ENCODE assay signal across 18 cellular contexts in the genomic region with DNA sequence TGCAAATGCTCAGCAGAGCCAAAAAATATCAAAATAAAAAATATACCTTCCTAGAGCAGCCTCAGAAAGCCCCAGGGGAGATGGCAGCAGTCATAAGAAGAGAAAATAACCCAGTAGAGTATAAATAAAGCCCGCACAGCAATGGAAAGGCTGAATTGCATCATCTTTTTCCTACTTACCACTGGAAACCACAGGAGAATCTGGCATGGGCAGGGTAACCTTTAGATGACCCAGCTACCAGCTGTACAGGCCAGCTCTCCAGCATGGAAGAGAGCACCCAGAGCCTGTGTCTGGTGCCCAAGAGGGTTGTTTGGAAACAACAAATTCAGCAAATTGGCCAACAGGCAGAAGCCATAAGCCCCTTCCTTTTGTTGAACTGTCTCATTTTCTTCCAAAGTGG.
"Had no signal": no experiment of that assay in that cellular context is flagged by ENCODE, and none has a peak within 500 bp of the region (broad histone marks: within the 10 kb centered on the region; RNA-seq: fewer than 3 reads in every experiment).

No MANE protein-coding gene starts in this region.

- H3K27ac Mint-ChIP-seq: activated B cell treated with CpG ODN at 0.5 μM for 24 hours; activated CD4-positive, alpha-beta T cell treated with anti-CD3 and anti-CD28 coated beads, Interleukin-2, amount 10 ng/mL, durations not matched to agents 24 days and 14 days; activated naive CD8-positive, alpha-beta T cell treated with anti-CD3 and anti-CD28 coated beads for 36 hours; activated T-cell treated with anti-CD3 and anti-CD28 coated beads, Interleukin-2, amount 50 U/mL, for 72 hours; naive thymus-derived CD8-positive, alpha-beta T cell had no signal

- ATAC-seq: activated T-cell treated with anti-CD3 and anti-CD28 coated beads, Interleukin-2, amount 50 U/mL, for 72 hours; esophagus mucosa; left lung; naive thymus-derived CD8-positive, alpha-beta T cell; pancreas; upper lobe of right lung had no signal

- DNase-seq: activated B cell treated with CpG ODN at 0.5 μM for 24 hours; activated CD4-positive, alpha-beta T cell treated with anti-CD3 and anti-CD28 coated beads, Interleukin-2, amount 10 ng/mL, durations not matched to agents 24 days and 14 days; activated CD8-positive, alpha-beta memory T cell treated with anti-CD3 and anti-CD28 coated beads, Interleukin-2, amount 50 U/mL, for 48 hours; activated gamma-delta T cell treated with Interleukin-2 at 50 U/mL for 16 hours; activated naive CD8-positive, alpha-beta T cell treated with anti-CD3 and anti-CD28 coated beads for 36 hours; activated T-cell treated with anti-CD3 and anti-CD28 coated beads, Interleukin-2, amount 50 U/mL, for 72 hours; brain microvascular endothelial cell; left lung; naive thymus-derived CD8-positive, alpha-beta T cell; pancreas; sigmoid colon; stimulated activated CD4-positive, alpha-beta T cell treated with anti-CD3 and anti-CD28 coated beads, Interleukin-1b, Interleukin-23, amount 100 ng/mL, for 48 hours; stomach; upper lobe of right lung had no signal

- H3K36me3 Mint-ChIP-seq: activated naive CD8-positive, alpha-beta T cell treated with anti-CD3 and anti-CD28 coated beads for 36 hours had no signal

- H3K36me3 ChIP-seq: brain microvascular endothelial cell, left lung, pancreas, sigmoid colon, stomach, thoracic aorta, upper lobe of right lung had no signal

- H3K9me3 ChIP-seq: left lung, pancreas, sigmoid colon, stomach, thoracic aorta, upper lobe of right lung had no signal

- H3K27me3 ChIP-seq: brain microvascular endothelial cell, left lung, pancreas, sigmoid colon, stomach, upper lobe of right lung had no signal

- H3K4me3 Mint-ChIP-seq: activated B cell treated with CpG ODN at 0.5 μM for 24 hours; activated CD4-positive, alpha-beta T cell treated with anti-CD3 and anti-CD28 coated beads, Interleukin-2, amount 10 ng/mL, durations not matched to agents 24 days and 14 days; activated naive CD8-positive, alpha-beta T cell treated with anti-CD3 and anti-CD28 coated beads for 36 hours; activated T-cell treated with anti-CD3 and anti-CD28 coated beads, Interleukin-2, amount 50 U/mL, for 72 hours; central memory CD8-positive, alpha-beta T cell; naive thymus-derived CD8-positive, alpha-beta T cell had no signal

- H3K4me1 Mint-ChIP-seq: activated B cell treated with CpG ODN at 0.5 μM for 24 hours; activated CD4-positive, alpha-beta T cell treated with anti-CD3 and anti-CD28 coated beads, Interleukin-2, amount 10 ng/mL, durations not matched to agents 24 days and 14 days; activated naive CD8-positive, alpha-beta T cell treated with anti-CD3 and anti-CD28 coated beads for 36 hours; central memory CD8-positive, alpha-beta T cell; naive thymus-derived CD8-positive, alpha-beta T cell had no signal

- H3K27me3 Mint-ChIP-seq: activated B cell treated with CpG ODN at 0.5 μM for 24 hours; activated CD4-positive, alpha-beta T cell treated with anti-CD3 and anti-CD28 coated beads, Interleukin-2, amount 10 ng/mL, durations not matched to agents 24 days and 14 days; central memory CD8-positive, alpha-beta T cell had no signal

- H3K4me1 ChIP-seq: left lung, pancreas, sigmoid colon, stomach, upper lobe of right lung had no signal

- H3K27ac ChIP-seq: brain microvascular endothelial cell, coronary artery, left lung, pancreas, sigmoid colon, stomach, thoracic aorta, upper lobe of right lung had no signal

- H3K4me3 ChIP-seq: coronary artery, left lung, pancreas, sigmoid colon, stomach, thoracic aorta, upper lobe of right lung had no signal

- H3K9me3 Mint-ChIP-seq: activated B cell treated with CpG ODN at 0.5 μM for 24 hours; activated CD4-positive, alpha-beta T cell treated with anti-CD3 and anti-CD28 coated beads, Interleukin-2, amount 10 ng/mL, durations not matched to agents 24 days and 14 days; activated naive CD8-positive, alpha-beta T cell treated with anti-CD3 and anti-CD28 coated beads for 36 hours; central memory CD8-positive, alpha-beta T cell had no signal
